ENCODE assay signal across 35 cellular contexts in the genomic region with DNA sequence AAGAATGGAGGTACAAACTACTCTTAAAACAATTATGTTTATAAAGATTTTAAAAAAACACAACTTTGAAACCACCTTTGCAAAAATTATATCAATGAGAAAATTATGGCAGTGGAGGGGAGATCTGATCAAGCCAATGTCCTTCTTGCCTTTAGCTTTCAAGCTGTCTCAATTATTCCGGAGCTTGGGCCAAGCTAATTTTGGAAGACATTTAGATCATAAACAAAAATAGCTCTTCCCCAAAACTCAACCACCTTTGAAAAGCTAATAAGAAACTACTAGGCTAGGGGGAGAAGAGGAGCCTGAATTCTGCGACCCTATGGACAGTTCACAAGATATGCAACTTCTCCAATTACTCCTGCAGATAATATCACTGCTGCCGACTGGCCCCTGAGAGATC.
"Had no signal": no experiment of that assay in that cellular context is flagged by ENCODE, and none has a peak within 500 bp of the region (broad histone marks: within the 10 kb centered on the region; RNA-seq: fewer than 3 reads in every experiment).

No MANE protein-coding gene starts in this region.

- H3K36me3 Mint-ChIP-seq: activated CD4-positive, alpha-beta memory T cell treated with anti-CD3 and anti-CD28 coated beads for 36 hours; activated naive CD8-positive, alpha-beta T cell treated with anti-CD3 and anti-CD28 coated beads for 36 hours had no signal

- H3K36me3 ChIP-seq: adrenal gland, brain microvascular endothelial cell, breast epithelium had no signal

- H3K4me3 Mint-ChIP-seq: activated B cell treated with CpG ODN at 0.5 μM for 24 hours; activated CD4-positive, alpha-beta memory T cell treated with anti-CD3 and anti-CD28 coated beads for 36 hours; activated CD4-positive, alpha-beta T cell treated with anti-CD3 and anti-CD28 coated beads, Interleukin-2, amount 10 ng/mL, durations not matched to agents 24 days and 14 days; activated CD8-positive, alpha-beta T cell treated with anti-CD3 and anti-CD28 coated beads for 36 hours; activated naive CD4-positive, alpha-beta T cell treated with anti-CD3 and anti-CD28 coated beads for 36 hours; activated naive CD8-positive, alpha-beta T cell treated with anti-CD3 and anti-CD28 coated beads for 36 hours; activated T-cell treated with anti-CD3 and anti-CD28 coated beads, Interleukin-2, amount 50 U/mL, for 4 hours; activated T-cell treated with anti-CD3 and anti-CD28 coated beads, Interleukin-2, amount 50 U/mL, for 72 hours; activated T-helper 1 cell treated with anti-CD3 and anti-CD28 coated beads, Interleukin-12 subunit alpha, Interleukin-12 subunit beta, Interleukin-2, Interleukin-4 antibody, amounts not matched to agents 30 ng/mL and 10 ng/mL and 1 ng/mL, durations not matched to agents 14 hours and 24 hours and 36 hours; activated T-helper 17 cell treated with anti-CD3 and anti-CD28 coated beads, Interleukin-2, amount 50 U/mL, for 72 hours; T-helper 1 cell treated with Interleukin-12 subunit alpha and Interleukin-12 subunit beta and Interleukin-4 antibody, amounts not matched to agents 30 μg/mL and 1 μg/mL, for 36 hours; T-helper 2 cell treated with Interferon-gamma antibody and Interleukin-4, amounts not matched to agents 5 μg/mL and 100 μg/mL, for 36 hours had no signal

- H3K4me1 Mint-ChIP-seq: activated B cell treated with CpG ODN at 0.5 μM for 24 hours; activated CD4-positive, alpha-beta T cell treated with anti-CD3 and anti-CD28 coated beads, Interleukin-2, amount 10 ng/mL, durations not matched to agents 24 days and 14 days; activated naive CD8-positive, alpha-beta T cell treated with anti-CD3 and anti-CD28 coated beads for 36 hours; activated T-helper 17 cell treated with anti-CD3 and anti-CD28 coated beads, Interleukin-2, amount 50 U/mL, for 72 hours had no signal

- H3K4me3 ChIP-seq: adrenal gland, body of pancreas, breast epithelium had no signal

- DNase-seq: activated B cell treated with CpG ODN at 0.5 μM for 24 hours; activated CD4-positive, alpha-beta memory T cell treated with anti-CD3 and anti-CD28 coated beads for 36 hours; activated CD4-positive, alpha-beta T cell treated with anti-CD3 and anti-CD28 coated beads for 4 hours; activated CD4-positive, alpha-beta T cell treated with anti-CD3 and anti-CD28 coated beads, Interleukin-2, amount 10 ng/mL, durations not matched to agents 24 days and 14 days; activated CD4-positive, alpha-beta T cell treated with anti-CD3 and anti-CD28 coated beads, Interleukin-2, amount 50 U/mL, for 1 hour; activated CD4-positive, alpha-beta T cell treated with anti-CD3 and anti-CD28 coated beads, Interleukin-2, amount 50 U/mL, for 4 hours; activated CD4-positive, CD25-positive, alpha-beta regulatory T cell treated with anti-CD3 and anti-CD28 coated beads, Interleukin-2, amount 50 U/mL, for 72 hours; activated CD8-positive, alpha-beta memory T cell treated with anti-CD3 and anti-CD28 coated beads, Interleukin-2, amount 50 U/mL, for 4 hours; activated CD8-positive, alpha-beta T cell treated with anti-CD3 and anti-CD28 coated beads for 36 hours; activated effector memory CD4-positive, alpha-beta T cell treated with anti-CD3 and anti-CD28 coated beads, Interleukin-2, amount 50 U/mL, for 16 hours; activated gamma-delta T cell treated with Interleukin-2 at 50 U/mL for 16 hours; activated naive CD4-positive, alpha-beta T cell; activated naive CD4-positive, alpha-beta T cell treated with anti-CD3 and anti-CD28 coated beads for 36 hours; activated naive CD4-positive, alpha-beta T cell treated with anti-CD3 and anti-CD28 coated beads, Interleukin-2, amount 50 U/mL, for 16 hours; activated naive CD8-positive, alpha-beta T cell treated with anti-CD3 and anti-CD28 coated beads for 36 hours; activated T-cell treated with anti-CD3 and anti-CD28 coated beads for 4 hours; activated T-cell treated with anti-CD3 and anti-CD28 coated beads, Interleukin-2, amount 50 U/mL, for 1 hour; activated T-cell treated with anti-CD3 and anti-CD28 coated beads, Interleukin-2, amount 50 U/mL, for 4 hours; activated T-cell treated with anti-CD3 and anti-CD28 coated beads, Interleukin-2, amount 50 U/mL, for 72 hours; adrenal gland; amniotic stem cell; aorta; body of pancreas; brain microvascular endothelial cell; central memory CD4-positive, alpha-beta T cell; T-helper 1 cell; T-helper 2 cell; T-helper 9 cell had no signal

- H3K9me3 ChIP-seq: adrenal gland, body of pancreas, breast epithelium had no signal

- H3K9me3 Mint-ChIP-seq: activated B cell treated with CpG ODN at 0.5 μM for 24 hours; activated T-helper 1 cell treated with anti-CD3 and anti-CD28 coated beads, Interleukin-12 subunit alpha, Interleukin-12 subunit beta, Interleukin-2, Interleukin-4 antibody, amounts not matched to agents 30 ng/mL and 10 ng/mL and 1 ng/mL, durations not matched to agents 14 hours and 24 hours and 36 hours had no signal

- ATAC-seq: activated CD8-positive, alpha-beta T cell treated with anti-CD3 and anti-CD28 coated beads for 36 hours; activated naive CD4-positive, alpha-beta T cell treated with anti-CD3 and anti-CD28 coated beads, Interleukin-2, amount 50 U/mL, for 72 hours; activated T-cell treated with anti-CD3 and anti-CD28 coated beads, Interleukin-2, amount 50 U/mL, for 4 hours; activated T-cell treated with anti-CD3 and anti-CD28 coated beads, Interleukin-2, amount 50 U/mL, for 72 hours; activated T-helper 17 cell treated with anti-CD3 and anti-CD28 coated beads, Interleukin-2, amount 50 U/mL, for 72 hours; body of pancreas had no signal

- H3K4me1 ChIP-seq: adrenal gland, body of pancreas, breast epithelium had no signal

- H3K27me3 ChIP-seq: adrenal gland, body of pancreas, brain microvascular endothelial cell, breast epithelium had no signal

- H3K27ac ChIP-seq: adrenal gland, body of pancreas, brain microvascular endothelial cell, breast epithelium, VCaP had no signal

- H3K27ac Mint-ChIP-seq: activated B cell treated with CpG ODN at 0.5 μM for 24 hours; activated CD4-positive, alpha-beta memory T cell treated with anti-CD3 and anti-CD28 coated beads for 36 hours; activated CD4-positive, alpha-beta T cell treated with anti-CD3 and anti-CD28 coated beads, Interleukin-2, amount 10 ng/mL, durations not matched to agents 24 days and 14 days; activated CD8-positive, alpha-beta T cell treated with anti-CD3 and anti-CD28 coated beads for 36 hours; activated naive CD4-positive, alpha-beta T cell treated with anti-CD3 and anti-CD28 coated beads for 36 hours; activated naive CD4-positive, alpha-beta T cell treated with anti-CD3 and anti-CD28 coated beads, Interleukin-2, amount 50 U/mL, for 72 hours; activated naive CD8-positive, alpha-beta T cell treated with anti-CD3 and anti-CD28 coated beads for 36 hours; activated T-cell treated with anti-CD3 and anti-CD28 coated beads, Interleukin-2, amount 50 U/mL, for 72 hours; activated T-helper 1 cell treated with anti-CD3 and anti-CD28 coated beads, Interleukin-12 subunit alpha, Interleukin-12 subunit beta, Interleukin-2, Interleukin-4 antibody, amounts not matched to agents 30 ng/mL and 10 ng/mL and 1 ng/mL, durations not matched to agents 14 hours and 24 hours and 36 hours; activated T-helper 17 cell treated with anti-CD3 and anti-CD28 coated beads, Interleukin-2, amount 50 U/mL, for 72 hours; T-helper 1 cell treated with Interleukin-12 subunit alpha and Interleukin-12 subunit beta and Interleukin-4 antibody, amounts not matched to agents 30 μg/mL and 1 μg/mL, for 36 hours; T-helper 2 cell treated with Interferon-gamma antibody and Interleukin-4, amounts not matched to agents 5 μg/mL and 100 μg/mL, for 36 hours had no signal
